Comparison of ENCODE assay signal across 39 cellular contexts in the genomic region with DNA sequence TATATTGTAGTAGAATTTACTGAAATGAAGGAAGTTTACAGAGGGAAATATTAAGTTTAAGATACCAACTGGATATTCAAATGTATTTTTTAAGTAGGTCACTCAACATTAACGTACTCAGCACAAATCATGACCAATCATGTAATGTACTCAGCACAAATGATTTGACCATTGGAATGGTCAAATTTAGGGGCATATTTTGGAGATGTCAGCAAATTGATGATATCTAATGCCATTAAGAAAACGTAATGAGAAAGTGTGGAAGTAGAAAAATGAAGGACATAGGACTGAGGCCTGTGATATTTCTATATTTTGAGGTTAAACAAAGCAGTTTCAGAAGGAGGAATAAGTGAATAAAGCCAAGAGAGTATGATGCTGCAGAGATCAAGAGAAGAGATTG.
"Had no signal": no experiment of that assay in that cellular context is flagged by ENCODE, and none has a peak within 500 bp of the region (broad histone marks: within the 10 kb centered on the region; RNA-seq: fewer than 3 reads in every experiment).

No MANE protein-coding gene starts in this region.

- H3K4me1 ChIP-seq: adrenal gland, ascending aorta, body of pancreas, breast epithelium had no signal

- H3K27ac ChIP-seq: adrenal gland, ascending aorta, body of pancreas, brain microvascular endothelial cell, breast epithelium, cardiac muscle cell had no signal

- H3K36me3 ChIP-seq: adrenal gland, ascending aorta, brain microvascular endothelial cell, breast epithelium, cardiac muscle cell had no signal

- H3K27ac Mint-ChIP-seq: activated naive CD4-positive, alpha-beta T cell treated with anti-CD3 and anti-CD28 coated beads for 36 hours; activated naive CD4-positive, alpha-beta T cell treated with anti-CD3 and anti-CD28 coated beads, Interleukin-2, amount 10 ng/mL, durations not matched to agents 7 days and 5 days; activated naive CD4-positive, alpha-beta T cell treated with anti-CD3 and anti-CD28 coated beads, Interleukin-2, amount 50 U/mL, for 24 hours; activated naive CD4-positive, alpha-beta T cell treated with anti-CD3 and anti-CD28 coated beads, Interleukin-2, amount 50 U/mL, for 72 hours; activated naive CD8-positive, alpha-beta T cell; activated naive CD8-positive, alpha-beta T cell treated with anti-CD3 and anti-CD28 coated beads for 36 hours; activated naive CD8-positive, alpha-beta T cell treated with anti-CD3 and anti-CD28 coated beads, Interleukin-2, amount 10 ng/mL, durations not matched to agents 7 days and 5 days; activated naive CD8-positive, alpha-beta T cell treated with anti-CD3 and anti-CD28 coated beads, Interleukin-2, amount 50 U/mL, for 24 hours; activated T-cell treated with anti-CD3 and anti-CD28 coated beads, Interleukin-2, amount 50 U/mL, for 72 hours; activated T-helper 1 cell treated with anti-CD3 and anti-CD28 coated beads, Interleukin-12 subunit alpha, Interleukin-12 subunit beta, Interleukin-2, Interleukin-4 antibody, amounts not matched to agents 30 ng/mL and 10 ng/mL and 1 ng/mL, durations not matched to agents 14 hours and 24 hours and 36 hours; activated T-helper 17 cell treated with anti-CD3 and anti-CD28 coated beads, Interleukin-2, amount 50 U/mL, for 72 hours; activated T-helper 2 cell treated with anti-CD3 and anti-CD28 coated beads, Interferon-gamma antibody, Interleukin-2, Interleukin-4, amounts not matched to agents 10 μg/mL and 5 μg/mL and 100 μg/mL, durations not matched to agents 14 hours and 24 hours and 36 hours; brain had no signal

- FAIRE-seq: astrocyte, bronchial epithelial cell, colon had no signal

- H3K4me1 Mint-ChIP-seq: activated naive CD4-positive, alpha-beta T cell treated with anti-CD3 and anti-CD28 coated beads, Interleukin-2, amount 10 ng/mL, durations not matched to agents 7 days and 5 days; activated naive CD4-positive, alpha-beta T cell treated with anti-CD3 and anti-CD28 coated beads, Interleukin-2, amount 50 U/mL, for 24 hours; activated naive CD8-positive, alpha-beta T cell treated with anti-CD3 and anti-CD28 coated beads for 36 hours; activated naive CD8-positive, alpha-beta T cell treated with anti-CD3 and anti-CD28 coated beads, Interleukin-2, amount 10 ng/mL, durations not matched to agents 7 days and 5 days; activated naive CD8-positive, alpha-beta T cell treated with anti-CD3 and anti-CD28 coated beads, Interleukin-2, amount 50 U/mL, for 24 hours; activated T-helper 17 cell treated with anti-CD3 and anti-CD28 coated beads, Interleukin-2, amount 50 U/mL, for 72 hours; brain; central memory CD8-positive, alpha-beta T cell had no signal

- H3K27me3 Mint-ChIP-seq: activated naive CD4-positive, alpha-beta T cell treated with anti-CD3 and anti-CD28 coated beads, Interleukin-2, amount 10 ng/mL, durations not matched to agents 7 days and 5 days; activated naive CD4-positive, alpha-beta T cell treated with anti-CD3 and anti-CD28 coated beads, Interleukin-2, amount 50 U/mL, for 24 hours; activated naive CD8-positive, alpha-beta T cell; activated naive CD8-positive, alpha-beta T cell treated with anti-CD3 and anti-CD28 coated beads for 36 hours; activated naive CD8-positive, alpha-beta T cell treated with anti-CD3 and anti-CD28 coated beads, Interleukin-2, amount 10 ng/mL, durations not matched to agents 7 days and 5 days; activated naive CD8-positive, alpha-beta T cell treated with anti-CD3 and anti-CD28 coated beads, Interleukin-2, amount 50 U/mL, for 24 hours; activated T-helper 17 cell treated with anti-CD3 and anti-CD28 coated beads, Interleukin-2, amount 50 U/mL, for 72 hours; brain; central memory CD8-positive, alpha-beta T cell had no signal

- H3K4me3 ChIP-seq: adrenal gland, ascending aorta, body of pancreas, breast epithelium, cardiac muscle cell had no signal

- H3K36me3 Mint-ChIP-seq: activated naive CD4-positive, alpha-beta T cell treated with anti-CD3 and anti-CD28 coated beads, Interleukin-2, amount 10 ng/mL, durations not matched to agents 7 days and 5 days; activated naive CD4-positive, alpha-beta T cell treated with anti-CD3 and anti-CD28 coated beads, Interleukin-2, amount 50 U/mL, for 24 hours; activated naive CD8-positive, alpha-beta T cell; activated naive CD8-positive, alpha-beta T cell treated with anti-CD3 and anti-CD28 coated beads for 36 hours; activated naive CD8-positive, alpha-beta T cell treated with anti-CD3 and anti-CD28 coated beads, Interleukin-2, amount 10 ng/mL, durations not matched to agents 7 days and 5 days; brain had no signal

- H3K27me3 ChIP-seq: adrenal gland, ascending aorta, body of pancreas, brain microvascular endothelial cell, breast epithelium, cardiac muscle cell had no signal

- DNase-seq: activated effector memory CD4-positive, alpha-beta T cell treated with anti-CD3 and anti-CD28 coated beads, Interleukin-2, amount 50 U/mL, for 16 hours; activated effector memory CD4-positive, alpha-beta T cell treated with Interleukin-2 at 50 U/mL for 16 hours; activated gamma-delta T cell; activated gamma-delta T cell treated with Interleukin-2 at 50 U/mL for 16 hours; activated naive CD4-positive, alpha-beta T cell; activated naive CD4-positive, alpha-beta T cell treated with anti-CD3 and anti-CD28 coated beads for 36 hours; activated naive CD4-positive, alpha-beta T cell treated with anti-CD3 and anti-CD28 coated beads, Interleukin-2, amount 10 ng/mL, durations not matched to agents 7 days and 5 days; activated naive CD4-positive, alpha-beta T cell treated with anti-CD3 and anti-CD28 coated beads, Interleukin-2, amount 50 U/mL, for 16 hours; activated naive CD4-positive, alpha-beta T cell treated with Interleukin-2 at 50 U/mL for 16 hours; activated naive CD8-positive, alpha-beta T cell treated with anti-CD3 and anti-CD28 coated beads for 36 hours; activated naive CD8-positive, alpha-beta T cell treated with anti-CD3 and anti-CD28 coated beads, Interleukin-2, amount 10 ng/mL, durations not matched to agents 7 days and 5 days; activated naive CD8-positive, alpha-beta T cell treated with anti-CD3 and anti-CD28 coated beads, Interleukin-2, amount 50 U/mL, for 24 hours; activated T-cell treated with anti-CD3 and anti-CD28 coated beads, Interleukin-2, amount 50 U/mL, for 4 hours; activated T-cell treated with anti-CD3 and anti-CD28 coated beads, Interleukin-2, amount 50 U/mL, for 48 hours; activated T-cell treated with anti-CD3 and anti-CD28 coated beads, Interleukin-2, amount 50 U/mL, for 72 hours; adrenal gland; amniotic stem cell; amygdala; anterior cingulate cortex; aorta; body of pancreas; brain microvascular endothelial cell; caudate nucleus; central memory CD4-positive, alpha-beta T cell; cerebellar nuclear complex had no signal

- H3K9me3 Mint-ChIP-seq: activated naive CD8-positive, alpha-beta T cell treated with anti-CD3 and anti-CD28 coated beads, Interleukin-2, amount 10 ng/mL, durations not matched to agents 7 days and 5 days had no signal

- ATAC-seq: activated naive CD4-positive, alpha-beta T cell treated with anti-CD3 and anti-CD28 coated beads, Interleukin-2, amount 50 U/mL, for 72 hours; activated naive CD8-positive, alpha-beta T cell treated with anti-CD3 and anti-CD28 coated beads, Interleukin-2, amount 50 U/mL, for 24 hours; activated T-cell treated with anti-CD3 and anti-CD28 coated beads, Interleukin-2, amount 50 U/mL, for 4 hours; activated T-cell treated with anti-CD3 and anti-CD28 coated beads, Interleukin-2, amount 50 U/mL, for 72 hours; activated T-helper 17 cell treated with anti-CD3 and anti-CD28 coated beads, Interleukin-2, amount 50 U/mL, for 72 hours; body of pancreas had no signal

- H3K9me3 ChIP-seq: adrenal gland, ascending aorta, body of pancreas, breast epithelium had no signal

- H3K4me3 Mint-ChIP-seq: activated naive CD4-positive, alpha-beta T cell treated with anti-CD3 and anti-CD28 coated beads for 36 hours; activated naive CD4-positive, alpha-beta T cell treated with anti-CD3 and anti-CD28 coated beads, Interleukin-2, amount 10 ng/mL, durations not matched to agents 7 days and 5 days; activated naive CD4-positive, alpha-beta T cell treated with anti-CD3 and anti-CD28 coated beads, Interleukin-2, amount 50 U/mL, for 24 hours; activated naive CD8-positive, alpha-beta T cell; activated naive CD8-positive, alpha-beta T cell treated with anti-CD3 and anti-CD28 coated beads for 36 hours; activated naive CD8-positive, alpha-beta T cell treated with anti-CD3 and anti-CD28 coated beads, Interleukin-2, amount 10 ng/mL, durations not matched to agents 7 days and 5 days; activated naive CD8-positive, alpha-beta T cell treated with anti-CD3 and anti-CD28 coated beads, Interleukin-2, amount 50 U/mL, for 24 hours; activated T-cell treated with anti-CD3 and anti-CD28 coated beads, Interleukin-2, amount 50 U/mL, for 4 hours; activated T-cell treated with anti-CD3 and anti-CD28 coated beads, Interleukin-2, amount 50 U/mL, for 72 hours; activated T-helper 1 cell treated with anti-CD3 and anti-CD28 coated beads, Interleukin-12 subunit alpha, Interleukin-12 subunit beta, Interleukin-2, Interleukin-4 antibody, amounts not matched to agents 30 ng/mL and 10 ng/mL and 1 ng/mL, durations not matched to agents 14 hours and 24 hours and 36 hours; activated T-helper 17 cell treated with anti-CD3 and anti-CD28 coated beads, Interleukin-2, amount 50 U/mL, for 72 hours; brain; central memory CD8-positive, alpha-beta T cell had no signal
